Comparison of ENCODE assay signal across 8 cellular contexts in the genomic region with DNA sequence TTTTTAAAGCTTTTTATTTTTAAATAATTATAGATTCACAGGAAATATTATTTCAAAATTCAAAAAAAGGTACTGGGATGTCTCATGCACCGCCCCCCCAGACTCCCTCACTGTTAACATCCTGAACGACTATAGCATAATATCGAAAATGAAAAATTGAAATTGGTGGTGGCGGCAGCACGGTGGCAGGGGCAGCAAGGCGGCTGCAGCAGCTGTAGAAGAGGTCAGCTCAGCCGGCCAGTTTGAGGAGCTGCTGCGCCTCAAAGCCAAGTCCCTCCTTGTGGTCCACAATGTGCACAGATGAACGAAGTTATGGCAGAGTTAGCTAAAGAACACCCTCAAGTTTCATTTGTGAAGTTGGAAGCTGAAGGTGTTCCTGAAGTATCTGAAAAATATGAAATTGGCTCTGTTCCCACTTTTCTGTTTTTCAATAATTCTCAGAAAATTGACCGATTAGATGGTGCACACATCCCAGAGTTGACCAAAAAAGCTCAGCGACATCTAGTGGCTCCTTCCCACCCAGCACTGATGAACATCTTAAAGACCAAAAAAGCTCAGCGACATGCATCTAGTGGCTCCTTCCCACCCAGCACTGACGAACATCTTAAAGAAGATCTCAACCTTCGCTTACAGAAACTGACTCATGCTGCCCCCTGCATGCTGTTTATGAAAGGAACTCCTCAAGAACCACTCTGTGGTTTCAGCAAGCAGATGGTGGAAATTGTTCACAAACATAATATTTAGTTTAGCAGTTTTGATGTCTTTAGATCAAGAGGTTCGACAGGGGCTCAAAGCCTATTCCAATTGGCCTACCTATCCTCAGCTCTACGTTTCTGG.
DNase-seq lines count a peak whose midpoint lies in the region; ATAC-seq and TF ChIP-seq lines count a peak whose summit lies in the region.

No MANE protein-coding gene starts in this region.

- H3K4me3 ChIP-seq in neural progenitor cell, result no peak overlapping the region
- no peak overlapping the region for H3K4me3 ChIP-seq in transverse colon

- peaks cover 7% of the 10 kb centered on the region for H3K36me3 Mint-ChIP-seq in neural progenitor cell

- no peak overlapping the region for H3K4me2 ChIP-seq in neural progenitor cell

- peaks cover 4% of the 10 kb centered on the region for H3K27me3 Mint-ChIP-seq in neural progenitor cell (ENCODE audit: insufficient read depth, low read depth)

- H3K4me1 ChIP-seq in neural progenitor cell (no peaks in the 10 kb centered on the region), transverse colon (peaks cover 0 to 9% (median 0%) of the 10 kb centered on the region in 4 donors)

- H3K9me3 Mint-ChIP-seq in neural progenitor cell, result no peaks in the 10 kb centered on the region

- peak overlapping the region; percentile 69 for H3K27ac Mint-ChIP-seq in neural progenitor cell

- H3K79me2 ChIP-seq in neural progenitor cell (ENCODE audit: low read depth), result peaks cover 8% of the 10 kb centered on the region

- TF ChIP-seq EP300 in transverse colon (IDR thresholded peaks at IDR 0.05; ENCODE audit: low read depth), result no peak

- in situ Hi-C loops in transverse colon (cut with MboI; ENCODE audit: low pct_ligation_motif_present in 1 of 4, low pct_unique_long_range_greater_than_20kb in 1 of 4, low sequenced_read_pairs in 3 of 4), result loop anchor here in 2 of 4 donors (25.0 kb wide), 1 partner anchor 691 kb away; no protein-coding TSS in a partner anchor

- H2AFZ ChIP-seq in neural progenitor cell (replicated peaks), result no peak overlapping the region

- WGBS in transverse colon (ENCODE audit: low coverage in 1 of 2), 2 donors, result 57 to 67% methylated on average over 3 to 16 of the region's 16 CpGs

- H3K27ac ChIP-seq in neural progenitor cell, result no peak overlapping the region
- no peak overlapping the region for H3K27ac ChIP-seq in transverse colon

- H3K36me3 ChIP-seq in neural progenitor cell (peaks cover 5% of the 10 kb centered on the region), transverse colon (no peaks in the 10 kb centered on the region)

- H3K27me3 ChIP-seq in neural progenitor cell (no peaks in the 10 kb centered on the region), transverse colon (no peaks in the 10 kb centered on the region)

- H3K4me1 Mint-ChIP-seq in neural progenitor cell, result peaks cover 2% of the 10 kb centered on the region

- peak; percentile 88 for ATAC-seq in GM18517 (IDR thresholded peaks at IDR 0.05; ENCODE audit: unreplicated experiment)
- peak; percentile 85 for ATAC-seq in HG02981 (IDR thresholded peaks at IDR 0.05; ENCODE audit: unreplicated experiment)

- no peaks in the 10 kb centered on the region for H4K20me1 ChIP-seq in neural progenitor cell (ENCODE audit: low read depth)

- peak; percentile 69 for DNase-seq in AG08395 (ENCODE audit: low spot score)
- DNase-seq in NOMO-1 treated with DMSO at 0.1 percent for 48 hours (lab: John Stamatoyannopoulos, UW; ENCODE audit: unreplicated experiment), result peak; percentile 8
- DNase-seq in activated T-cell treated with anti-CD3 and anti-CD28 coated beads for 1 hour (ENCODE audit: low read depth), result peak; percentile 8
- peak; percentile 92 for DNase-seq in fibroblast of gingiva (ENCODE audit: low read depth)
- peak; percentile 53 for DNase-seq in neural progenitor cell (ENCODE audit: low spot score)
- DNase-seq in transverse colon, result peak; percentile 9

- H3K9ac ChIP-seq in neural progenitor cell, result no peak overlapping the region

- intact Hi-C loops in transverse colon (cut with DNase I; ENCODE audit: low total_unique reads), result no loop called here

- peak; percentile 67 for TF ChIP-seq CTCF in neural progenitor cell (IDR thresholded peaks at IDR 0.05)
- peak; percentile 40 to 52 (median 42) for TF ChIP-seq CTCF in transverse colon (IDR thresholded peaks at IDR 0.05)

- no peak overlapping the region for H3K4me3 Mint-ChIP-seq in neural progenitor cell

- H3F3A ChIP-seq in neural progenitor cell (ENCODE audit: low read depth), result no peaks in the 10 kb centered on the region

- TF ChIP-seq POLR2A in transverse colon (IDR thresholded peaks at IDR 0.05), result no peak

- no peaks in the 10 kb centered on the region for H3K9me3 ChIP-seq in neural progenitor cell (ENCODE audit: low read depth)
- no peaks in the 10 kb centered on the region for H3K9me3 ChIP-seq in transverse colon

Comparison
In these comparisons a context has a peak if more than half of its experiments do, and no peak if none do; other contexts are left out.
1. DNase-seq: peak in every context shown above with its lines; median percentile 92 in fibroblast of gingiva; 69 in AG08395; 53 in neural progenitor cell; 9 in transverse colon; 8 in NOMO-1 treated with DMSO at 0.1 percent for 48 hours; 8 in activated T-cell treated with anti-CD3 and anti-CD28 coated beads for 1 hour.